ENCODE assay signal across 8 cellular contexts in genomic region chr6:143677891-143678737, GRCh38. TPM values are rescaled to one million over a fixed set of nuclear protein-coding genes. Genes with fewer than 3 reads are reported as not detected.
A peak's percentile ranks its signal among the peaks of the same experiment; 100 is the strongest.
DNase-seq lines count a peak whose midpoint lies in the region; ATAC-seq and TF ChIP-seq lines count a peak whose summit lies in the region.

Gene PHACTR2, plus strand, starts transcription at chr6:143677965. Its CDS starts 199 bp downstream, at chr6:143678164.

- in situ Hi-C loops in astrocyte of the cerebellum (cut with HindIII; ENCODE audit: low sequenced_read_pairs): no loop called here

- H3K14ac ChIP-seq in trophoblast cell (ENCODE audit: low read length): peak within 1 kb of the TSS; percentile 86

- H3K79me1 ChIP-seq in trophoblast cell (ENCODE audit: low read length): peaks cover 15% of the 10 kb centered on the region

- H3K4me2 ChIP-seq in trophoblast cell (ENCODE audit: low read length): peak within 1 kb of the TSS; percentile 67

- peak within 1 kb of the TSS; percentile 89 for H4K8ac ChIP-seq in trophoblast cell (ENCODE audit: low read depth, low read length)

- peaks cover 12% of the 10 kb centered on the region for H3K9me3 ChIP-seq in left ventricle myocardium inferior (replicated peaks)
- H3K9me3 ChIP-seq in trophoblast cell (ENCODE audit: insufficient read depth, low read depth, low read length): no peaks in the 10 kb centered on the region
- peaks cover 0 to 4% (median 0%) of the 10 kb centered on the region in 4 donors for H3K9me3 ChIP-seq in upper lobe of left lung

- H3K27me3 ChIP-seq in left ventricle myocardium inferior (ENCODE audit: low read depth) (no peaks in the 10 kb centered on the region), trophoblast cell (ENCODE audit: insufficient read depth, low read length) (no peaks in the 10 kb centered on the region), upper lobe of left lung (no peaks in the 10 kb centered on the region)

- peak within 1 kb of the TSS; percentile 85 for H2AFZ ChIP-seq in trophoblast cell (ENCODE audit: insufficient read depth, low read length, poor library complexity)

- peak within 1 kb of the TSS; percentile 95 for H3K9ac ChIP-seq in trophoblast cell (ENCODE audit: low read length)

- peak within 1 kb of the TSS; percentile 94 for H3K18ac ChIP-seq in trophoblast cell (ENCODE audit: low read length)

- H2BK5ac ChIP-seq in trophoblast cell (ENCODE audit: low read depth, low read length, poor library complexity): peak within 1 kb of the TSS; percentile 97

- H3K27ac ChIP-seq in left ventricle myocardium inferior (replicated peaks) (peak within 1 kb of the TSS; percentile 98), trophoblast cell (ENCODE audit: low read depth, low read length) (peak within 1 kb of the TSS; percentile 100), upper lobe of left lung (peak within 1 kb of the TSS; percentile 94 to 96 (median 94))

- peak within 1 kb of the TSS; percentile 37 for H2BK12ac ChIP-seq in trophoblast cell (ENCODE audit: low read length)

- no peaks in the 10 kb centered on the region for H3K36me3 ChIP-seq in left ventricle myocardium inferior
- H3K36me3 ChIP-seq in trophoblast cell (ENCODE audit: control insufficient read depth in 1 of 2, insufficient read depth in 2 of 2, low read length in 2 of 2): peaks cover 0 to 3% of the 10 kb centered on the region in 2 experiments
- no peaks in the 10 kb centered on the region for H3K36me3 ChIP-seq in upper lobe of left lung

- H3K79me2 ChIP-seq in trophoblast cell (ENCODE audit: control insufficient read depth, insufficient read depth, low read length, poor library complexity): peaks cover 8% of the 10 kb centered on the region

- TF ChIP-seq POLR2A in upper lobe of left lung (IDR thresholded peaks at IDR 0.05): peak in 3 of 4 donors; percentile 71 to 87 (median 78)

- peak within 1 kb of the TSS; percentile 92 for H2BK120ac ChIP-seq in trophoblast cell (ENCODE audit: insufficient read depth, low read length, poor library complexity)

- intact Hi-C loops in left ventricle myocardium inferior (cut with micrococcal nuclease): loop anchor here (10.0 kb wide), 1 partner anchor 167 kb away; the partner anchor contains the start of gene LTV1

- no peak within 1 kb of the TSS for H2AK5ac ChIP-seq in trophoblast cell (ENCODE audit: low read length)

- no peak for TF ChIP-seq EP300 in upper lobe of left lung (IDR thresholded peaks at IDR 0.05)

- peak within 1 kb of the TSS; percentile 67 for H4K12ac ChIP-seq in trophoblast cell (ENCODE audit: low read depth, low read length)

- peak; percentile 10 for DNase-seq in COR-L47 (lab: John Stamatoyannopoulos, UW)
- peak; percentile 64 for DNase-seq in HS-27A (ENCODE audit: low read depth)
- DNase-seq in T-helper 2 cell: peak in 4 of 5 experiments; percentile 15 to 39 (median 30)
- peak; percentile 66 for DNase-seq in astrocyte of the cerebellum (ENCODE audit: low read depth)
- DNase-seq in left ventricle myocardium inferior: peak; percentile 80
- DNase-seq in trophoblast cell: peak; percentile 28 to 58
- DNase-seq in upper lobe of left lung: peak; percentile 79 to 94

- TF ChIP-seq CTCF in astrocyte of the cerebellum (IDR thresholded peaks at IDR 0.05; ENCODE audit: low read depth, low read length, missing control alignments) (no peak), left ventricle myocardium inferior (IDR thresholded peaks at IDR 0.05; ENCODE audit: borderline replicate concordance) (no peak), upper lobe of left lung (IDR thresholded peaks at IDR 0.05) (peak in 2 of 6 experiments; percentile 9)

- H3K23ac ChIP-seq in trophoblast cell (ENCODE audit: low read length): no peak within 1 kb of the TSS

- peaks cover 83% of the 10 kb centered on the region for H3K4me1 ChIP-seq in left ventricle myocardium inferior
- H3K4me1 ChIP-seq in trophoblast cell (ENCODE audit: control insufficient read depth in 1 of 2, insufficient read depth in 2 of 2, low read length in 2 of 2): peaks cover 6 to 11% of the 10 kb centered on the region in 2 experiments
- H3K4me1 ChIP-seq in upper lobe of left lung: peaks cover 9 to 34% (median 25%) of the 10 kb centered on the region in 4 donors

- H3K4ac ChIP-seq in trophoblast cell (ENCODE audit: low read depth, low read length): peak within 1 kb of the TSS; percentile 69

- no CpG with 5 or more reads among the region's 69 CpGs for WGBS in trophoblast cell (ENCODE audit: extremely low coverage, insufficient coverage, insufficient read length)
- WGBS in upper lobe of left lung, 2 donors: 2% methylated on average over 30 to 34 of the region's 69 CpGs

- peak; percentile 87 to 93 for ATAC-seq in upper lobe of left lung (ENCODE audit: low FRiP score in 2 of 2)
- ATAC-seq in GM18861 (IDR thresholded peaks at IDR 0.05; ENCODE audit: unreplicated experiment): no peak

- H4K91ac ChIP-seq in trophoblast cell (ENCODE audit: low read depth, low read length): peak within 1 kb of the TSS; percentile 94

- H3K4me3 ChIP-seq in astrocyte of the cerebellum (ENCODE audit: low read depth, low read length) (peak within 1 kb of the TSS; percentile 66), left ventricle myocardium inferior (peak within 1 kb of the TSS; percentile 86), trophoblast cell (ENCODE audit: low read depth, low read length) (peak within 1 kb of the TSS; percentile 95), upper lobe of left lung (peak within 1 kb of the TSS; percentile 73 to 90 (median 82))

RNA-seq across cellular contexts. Expression of gene PHACTR2, which starts in this region (rescaled TPM):
- total RNA-seq in left ventricle myocardium inferior (71.0 TPM), upper lobe of left lung (100 to 1,000 TPM in 4 of 6 donors, 10 to 100 TPM in 2; 68.1 to 133 (median 109) TPM)
- 49.4 and 55.3 TPM in 2 replicates for polyA plus RNA-seq in trophoblast cell (2013)

Comparison
In these comparisons a context has a peak if more than half of its experiments do, and no peak if none do; other contexts are left out.
1. DNase-seq: peak in every context shown above with its lines; median percentile 86 in upper lobe of left lung; 80 in left ventricle myocardium inferior; 66 in astrocyte of the cerebellum; 64 in HS-27A; 43 in trophoblast cell; 30 in T-helper 2 cell; 10 in COR-L47.